1 cellular context compared by ENCODE assay signal in the genomic region with DNA sequence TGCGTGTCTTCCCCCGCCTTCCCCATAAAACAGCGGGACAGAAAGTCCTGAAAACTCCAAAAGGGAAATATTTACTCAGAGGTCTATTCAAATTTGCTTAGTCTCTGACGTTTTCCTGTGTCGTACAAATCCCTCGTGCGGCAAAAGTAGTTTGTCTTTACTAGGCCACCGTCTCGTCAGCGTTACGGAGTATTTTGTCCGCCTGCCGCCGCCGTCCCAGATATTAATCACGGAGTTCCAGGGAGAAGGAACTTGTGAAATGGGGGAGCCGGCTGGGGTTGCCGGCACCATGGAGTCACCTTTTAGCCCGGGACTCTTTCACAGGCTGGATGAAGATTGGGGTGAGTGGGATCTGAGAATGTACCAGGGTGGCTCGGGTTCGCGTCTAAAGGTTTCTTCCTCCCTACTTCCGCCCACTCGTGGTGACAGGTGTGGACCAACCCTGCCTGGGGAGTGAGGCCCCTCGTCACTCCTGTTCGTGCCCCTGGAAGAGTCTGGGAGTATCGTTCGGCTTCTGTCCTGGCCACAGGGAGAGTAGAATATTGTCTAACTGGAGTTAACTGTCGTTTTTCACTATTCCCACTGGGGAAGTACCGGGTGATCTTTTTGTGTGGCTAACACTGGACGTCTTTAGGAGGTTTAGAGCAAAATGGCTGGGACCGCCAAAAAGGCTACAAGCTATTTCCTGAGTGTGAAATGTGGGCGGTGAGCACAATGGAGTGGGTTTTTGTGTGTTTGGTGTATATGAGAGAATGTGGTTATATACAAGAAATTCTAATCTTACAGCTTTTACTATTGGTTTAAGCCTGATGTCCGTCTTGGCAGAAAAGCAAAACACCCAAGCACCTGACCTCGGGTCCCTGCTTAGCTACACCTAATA.
TF ChIP-seq lines count a peak whose summit lies in the region.

A gene with protein sequence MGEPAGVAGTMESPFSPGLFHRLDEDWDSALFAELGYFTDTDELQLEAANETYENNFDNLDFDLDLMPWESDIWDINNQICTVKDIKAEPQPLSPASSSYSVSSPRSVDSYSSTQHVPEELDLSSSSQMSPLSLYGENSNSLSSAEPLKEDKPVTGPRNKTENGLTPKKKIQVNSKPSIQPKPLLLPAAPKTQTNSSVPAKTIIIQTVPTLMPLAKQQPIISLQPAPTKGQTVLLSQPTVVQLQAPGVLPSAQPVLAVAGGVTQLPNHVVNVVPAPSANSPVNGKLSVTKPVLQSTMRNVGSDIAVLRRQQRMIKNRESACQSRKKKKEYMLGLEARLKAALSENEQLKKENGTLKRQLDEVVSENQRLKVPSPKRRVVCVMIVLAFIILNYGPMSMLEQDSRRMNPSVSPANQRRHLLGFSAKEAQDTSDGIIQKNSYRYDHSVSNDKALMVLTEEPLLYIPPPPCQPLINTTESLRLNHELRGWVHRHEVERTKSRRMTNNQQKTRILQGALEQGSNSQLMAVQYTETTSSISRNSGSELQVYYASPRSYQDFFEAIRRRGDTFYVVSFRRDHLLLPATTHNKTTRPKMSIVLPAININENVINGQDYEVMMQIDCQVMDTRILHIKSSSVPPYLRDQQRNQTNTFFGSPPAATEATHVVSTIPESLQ (plus strand): TSS at position 219 of the 880 bp plus-strand sequence. CDS start 41 bp downstream, at position 260.

TF ChIP-seq in K562, 482 proteins besides CTCF, POLR2A, EP300 and RAD21 (continues in another document):
- TF ChIP-seq, protein P1, sequence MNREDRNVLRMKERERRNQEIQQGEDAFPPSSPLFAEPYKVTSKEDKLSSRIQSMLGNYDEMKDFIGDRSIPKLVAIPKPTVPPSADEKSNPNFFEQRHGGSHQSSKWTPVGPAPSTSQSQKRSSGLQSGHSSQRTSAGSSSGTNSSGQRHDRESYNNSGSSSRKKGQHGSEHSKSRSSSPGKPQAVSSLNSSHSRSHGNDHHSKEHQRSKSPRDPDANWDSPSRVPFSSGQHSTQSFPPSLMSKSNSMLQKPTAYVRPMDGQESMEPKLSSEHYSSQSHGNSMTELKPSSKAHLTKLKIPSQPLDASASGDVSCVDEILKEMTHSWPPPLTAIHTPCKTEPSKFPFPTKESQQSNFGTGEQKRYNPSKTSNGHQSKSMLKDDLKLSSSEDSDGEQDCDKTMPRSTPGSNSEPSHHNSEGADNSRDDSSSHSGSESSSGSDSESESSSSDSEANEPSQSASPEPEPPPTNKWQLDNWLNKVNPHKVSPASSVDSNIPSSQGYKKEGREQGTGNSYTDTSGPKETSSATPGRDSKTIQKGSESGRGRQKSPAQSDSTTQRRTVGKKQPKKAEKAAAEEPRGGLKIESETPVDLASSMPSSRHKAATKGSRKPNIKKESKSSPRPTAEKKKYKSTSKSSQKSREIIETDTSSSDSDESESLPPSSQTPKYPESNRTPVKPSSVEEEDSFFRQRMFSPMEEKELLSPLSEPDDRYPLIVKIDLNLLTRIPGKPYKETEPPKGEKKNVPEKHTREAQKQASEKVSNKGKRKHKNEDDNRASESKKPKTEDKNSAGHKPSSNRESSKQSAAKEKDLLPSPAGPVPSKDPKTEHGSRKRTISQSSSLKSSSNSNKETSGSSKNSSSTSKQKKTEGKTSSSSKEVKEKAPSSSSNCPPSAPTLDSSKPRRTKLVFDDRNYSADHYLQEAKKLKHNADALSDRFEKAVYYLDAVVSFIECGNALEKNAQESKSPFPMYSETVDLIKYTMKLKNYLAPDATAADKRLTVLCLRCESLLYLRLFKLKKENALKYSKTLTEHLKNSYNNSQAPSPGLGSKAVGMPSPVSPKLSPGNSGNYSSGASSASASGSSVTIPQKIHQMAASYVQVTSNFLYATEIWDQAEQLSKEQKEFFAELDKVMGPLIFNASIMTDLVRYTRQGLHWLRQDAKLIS (CRISPR knock-in tag; IDR thresholded peaks at IDR 0.05): no peak
- peak; percentile 61; the same call in 1 of the 2 replicates for TF ChIP-seq SMAD4 (CRISPR knock-in tag; conservative IDR thresholded peaks at IDR 0.05)
- TF ChIP-seq, protein P2, sequence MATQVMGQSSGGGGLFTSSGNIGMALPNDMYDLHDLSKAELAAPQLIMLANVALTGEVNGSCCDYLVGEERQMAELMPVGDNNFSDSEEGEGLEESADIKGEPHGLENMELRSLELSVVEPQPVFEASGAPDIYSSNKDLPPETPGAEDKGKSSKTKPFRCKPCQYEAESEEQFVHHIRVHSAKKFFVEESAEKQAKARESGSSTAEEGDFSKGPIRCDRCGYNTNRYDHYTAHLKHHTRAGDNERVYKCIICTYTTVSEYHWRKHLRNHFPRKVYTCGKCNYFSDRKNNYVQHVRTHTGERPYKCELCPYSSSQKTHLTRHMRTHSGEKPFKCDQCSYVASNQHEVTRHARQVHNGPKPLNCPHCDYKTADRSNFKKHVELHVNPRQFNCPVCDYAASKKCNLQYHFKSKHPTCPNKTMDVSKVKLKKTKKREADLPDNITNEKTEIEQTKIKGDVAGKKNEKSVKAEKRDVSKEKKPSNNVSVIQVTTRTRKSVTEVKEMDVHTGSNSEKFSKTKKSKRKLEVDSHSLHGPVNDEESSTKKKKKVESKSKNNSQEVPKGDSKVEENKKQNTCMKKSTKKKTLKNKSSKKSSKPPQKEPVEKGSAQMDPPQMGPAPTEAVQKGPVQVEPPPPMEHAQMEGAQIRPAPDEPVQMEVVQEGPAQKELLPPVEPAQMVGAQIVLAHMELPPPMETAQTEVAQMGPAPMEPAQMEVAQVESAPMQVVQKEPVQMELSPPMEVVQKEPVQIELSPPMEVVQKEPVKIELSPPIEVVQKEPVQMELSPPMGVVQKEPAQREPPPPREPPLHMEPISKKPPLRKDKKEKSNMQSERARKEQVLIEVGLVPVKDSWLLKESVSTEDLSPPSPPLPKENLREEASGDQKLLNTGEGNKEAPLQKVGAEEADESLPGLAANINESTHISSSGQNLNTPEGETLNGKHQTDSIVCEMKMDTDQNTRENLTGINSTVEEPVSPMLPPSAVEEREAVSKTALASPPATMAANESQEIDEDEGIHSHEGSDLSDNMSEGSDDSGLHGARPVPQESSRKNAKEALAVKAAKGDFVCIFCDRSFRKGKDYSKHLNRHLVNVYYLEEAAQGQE (CRISPR knock-in tag; IDR thresholded peaks at IDR 0.05; ENCODE audit: low read depth): no peak
- 0 out of 2 replicates have a peak, but pooled peaks have one; percentile 55 for TF ChIP-seq LEF1 (IDR thresholded peaks at IDR 0.05)
- TF ChIP-seq, protein P3, sequence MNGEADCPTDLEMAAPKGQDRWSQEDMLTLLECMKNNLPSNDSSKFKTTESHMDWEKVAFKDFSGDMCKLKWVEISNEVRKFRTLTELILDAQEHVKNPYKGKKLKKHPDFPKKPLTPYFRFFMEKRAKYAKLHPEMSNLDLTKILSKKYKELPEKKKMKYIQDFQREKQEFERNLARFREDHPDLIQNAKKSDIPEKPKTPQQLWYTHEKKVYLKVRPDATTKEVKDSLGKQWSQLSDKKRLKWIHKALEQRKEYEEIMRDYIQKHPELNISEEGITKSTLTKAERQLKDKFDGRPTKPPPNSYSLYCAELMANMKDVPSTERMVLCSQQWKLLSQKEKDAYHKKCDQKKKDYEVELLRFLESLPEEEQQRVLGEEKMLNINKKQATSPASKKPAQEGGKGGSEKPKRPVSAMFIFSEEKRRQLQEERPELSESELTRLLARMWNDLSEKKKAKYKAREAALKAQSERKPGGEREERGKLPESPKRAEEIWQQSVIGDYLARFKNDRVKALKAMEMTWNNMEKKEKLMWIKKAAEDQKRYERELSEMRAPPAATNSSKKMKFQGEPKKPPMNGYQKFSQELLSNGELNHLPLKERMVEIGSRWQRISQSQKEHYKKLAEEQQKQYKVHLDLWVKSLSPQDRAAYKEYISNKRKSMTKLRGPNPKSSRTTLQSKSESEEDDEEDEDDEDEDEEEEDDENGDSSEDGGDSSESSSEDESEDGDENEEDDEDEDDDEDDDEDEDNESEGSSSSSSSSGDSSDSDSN (IDR thresholded peaks at IDR 0.05; ENCODE audit: borderline replicate concordance in 1 of 2, low read depth in 2 of 2, low read length in 2 of 2): no peak
- peak; percentile 37 for TF ChIP-seq ASH1L (IDR thresholded peaks at IDR 0.05; ENCODE audit: borderline replicate concordance, low read depth, partially characterized antibody)
- peak; percentile 76; the same call in 1 of the 2 replicates for TF ChIP-seq JUND (IDR thresholded peaks at IDR 0.05; ENCODE audit: borderline replicate concordance, low read depth, low read length)
- peak; percentile 73; the same call in 2 of the 3 replicates for TF ChIP-seq JUND (tag; IDR thresholded peaks at IDR 0.05; ENCODE audit: borderline replicate concordance, low read depth, low read length)
- TF ChIP-seq ARID1B (IDR thresholded peaks at IDR 0.05): 0 out of 2 replicates have a peak, but pooled peaks have one; percentile 30
- 0 out of 2 replicates have a peak, but pooled peaks have one; percentile 20 for TF ChIP-seq ESRRA (IDR thresholded peaks at IDR 0.05; ENCODE audit: borderline replicate concordance, low read depth)
- TF ChIP-seq ZNF165 (CRISPR knock-in tag; IDR thresholded peaks at IDR 0.05; ENCODE audit: borderline replicate concordance): peak; percentile 87; the same call in 1 of the 2 replicates
- TF ChIP-seq L3MBTL2 (IDR thresholded peaks at IDR 0.05): peak; percentile 76
- peak; percentile 97 for TF ChIP-seq SAFB (IDR thresholded peaks at IDR 0.05; ENCODE audit: borderline replicate concordance, low read depth, low read length)
- TF ChIP-seq, protein P4, sequence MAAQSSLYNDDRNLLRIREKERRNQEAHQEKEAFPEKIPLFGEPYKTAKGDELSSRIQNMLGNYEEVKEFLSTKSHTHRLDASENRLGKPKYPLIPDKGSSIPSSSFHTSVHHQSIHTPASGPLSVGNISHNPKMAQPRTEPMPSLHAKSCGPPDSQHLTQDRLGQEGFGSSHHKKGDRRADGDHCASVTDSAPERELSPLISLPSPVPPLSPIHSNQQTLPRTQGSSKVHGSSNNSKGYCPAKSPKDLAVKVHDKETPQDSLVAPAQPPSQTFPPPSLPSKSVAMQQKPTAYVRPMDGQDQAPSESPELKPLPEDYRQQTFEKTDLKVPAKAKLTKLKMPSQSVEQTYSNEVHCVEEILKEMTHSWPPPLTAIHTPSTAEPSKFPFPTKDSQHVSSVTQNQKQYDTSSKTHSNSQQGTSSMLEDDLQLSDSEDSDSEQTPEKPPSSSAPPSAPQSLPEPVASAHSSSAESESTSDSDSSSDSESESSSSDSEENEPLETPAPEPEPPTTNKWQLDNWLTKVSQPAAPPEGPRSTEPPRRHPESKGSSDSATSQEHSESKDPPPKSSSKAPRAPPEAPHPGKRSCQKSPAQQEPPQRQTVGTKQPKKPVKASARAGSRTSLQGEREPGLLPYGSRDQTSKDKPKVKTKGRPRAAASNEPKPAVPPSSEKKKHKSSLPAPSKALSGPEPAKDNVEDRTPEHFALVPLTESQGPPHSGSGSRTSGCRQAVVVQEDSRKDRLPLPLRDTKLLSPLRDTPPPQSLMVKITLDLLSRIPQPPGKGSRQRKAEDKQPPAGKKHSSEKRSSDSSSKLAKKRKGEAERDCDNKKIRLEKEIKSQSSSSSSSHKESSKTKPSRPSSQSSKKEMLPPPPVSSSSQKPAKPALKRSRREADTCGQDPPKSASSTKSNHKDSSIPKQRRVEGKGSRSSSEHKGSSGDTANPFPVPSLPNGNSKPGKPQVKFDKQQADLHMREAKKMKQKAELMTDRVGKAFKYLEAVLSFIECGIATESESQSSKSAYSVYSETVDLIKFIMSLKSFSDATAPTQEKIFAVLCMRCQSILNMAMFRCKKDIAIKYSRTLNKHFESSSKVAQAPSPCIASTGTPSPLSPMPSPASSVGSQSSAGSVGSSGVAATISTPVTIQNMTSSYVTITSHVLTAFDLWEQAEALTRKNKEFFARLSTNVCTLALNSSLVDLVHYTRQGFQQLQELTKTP (IDR thresholded peaks at IDR 0.05; ENCODE audit: low read depth in 1 of 2, partially characterized antibody in 2 of 2): peak; percentile 71 to 81
- TF ChIP-seq JUNB (CRISPR knock-in tag; conservative IDR thresholded peaks at IDR 0.05): no peak
- no peak for TF ChIP-seq STAG1 (CRISPR knock-in tag; IDR thresholded peaks at IDR 0.05; ENCODE audit: borderline replicate concordance)
- TF ChIP-seq, protein P5, sequence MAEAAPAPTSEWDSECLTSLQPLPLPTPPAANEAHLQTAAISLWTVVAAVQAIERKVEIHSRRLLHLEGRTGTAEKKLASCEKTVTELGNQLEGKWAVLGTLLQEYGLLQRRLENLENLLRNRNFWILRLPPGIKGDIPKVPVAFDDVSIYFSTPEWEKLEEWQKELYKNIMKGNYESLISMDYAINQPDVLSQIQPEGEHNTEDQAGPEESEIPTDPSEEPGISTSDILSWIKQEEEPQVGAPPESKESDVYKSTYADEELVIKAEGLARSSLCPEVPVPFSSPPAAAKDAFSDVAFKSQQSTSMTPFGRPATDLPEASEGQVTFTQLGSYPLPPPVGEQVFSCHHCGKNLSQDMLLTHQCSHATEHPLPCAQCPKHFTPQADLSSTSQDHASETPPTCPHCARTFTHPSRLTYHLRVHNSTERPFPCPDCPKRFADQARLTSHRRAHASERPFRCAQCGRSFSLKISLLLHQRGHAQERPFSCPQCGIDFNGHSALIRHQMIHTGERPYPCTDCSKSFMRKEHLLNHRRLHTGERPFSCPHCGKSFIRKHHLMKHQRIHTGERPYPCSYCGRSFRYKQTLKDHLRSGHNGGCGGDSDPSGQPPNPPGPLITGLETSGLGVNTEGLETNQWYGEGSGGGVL (CRISPR knock-in tag; IDR thresholded peaks at IDR 0.05): no peak
- TF ChIP-seq CBX8 (IDR thresholded peaks at IDR 0.05; ENCODE audit: borderline replicate concordance, extremely low read depth, low read depth, low read length, poor library complexity, severe bottlenecking): no peak
- peak in 1 of 2 experiments; percentile 24; a peak in 1 of 4 replicates for TF ChIP-seq NONO (IDR thresholded peaks at IDR 0.05; ENCODE audit: low read depth in 2 of 2, low read length in 1 of 2)
